12 cellular contexts compared by ENCODE assay signal in the genomic region with DNA sequence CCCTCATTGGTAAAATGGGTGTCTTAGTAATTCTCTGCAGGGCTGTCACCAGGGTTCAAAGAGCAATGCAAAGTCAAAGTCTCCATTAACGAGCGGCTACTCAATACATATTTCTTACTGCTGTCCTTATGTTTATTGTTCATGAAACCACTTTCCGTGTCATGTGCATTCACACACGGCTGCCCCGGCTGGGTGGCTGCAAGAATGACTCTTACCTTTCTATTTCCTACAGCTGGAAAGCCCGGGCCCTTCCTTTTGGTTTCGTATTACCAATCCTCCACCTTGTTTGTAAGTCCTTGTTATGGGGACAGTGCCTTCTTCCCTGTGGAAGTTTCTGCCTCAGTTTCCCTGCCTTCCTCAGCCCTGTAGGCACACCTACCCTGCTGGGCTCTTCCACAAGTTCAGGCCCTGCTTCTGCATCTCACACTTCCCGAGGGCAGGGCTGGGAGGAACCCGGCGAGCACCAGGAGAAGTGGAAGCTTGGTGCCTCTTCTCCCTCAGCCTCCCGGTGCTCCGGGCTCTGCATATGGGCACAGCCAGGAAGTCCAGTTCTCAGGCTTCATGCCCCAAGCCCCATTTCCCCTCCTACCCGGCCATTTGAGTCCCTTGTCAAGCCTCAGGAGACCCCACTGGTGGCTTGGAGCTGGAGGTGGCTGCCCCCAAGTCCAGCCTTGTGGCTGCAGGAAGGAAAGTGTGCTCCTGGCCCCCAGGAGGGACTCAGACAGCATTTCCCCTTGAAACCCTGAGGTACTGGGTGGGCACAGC. TPM values are rescaled to one million over a fixed set of nuclear protein-coding genes. Genes with fewer than 3 reads are reported as not detected.
A peak's percentile ranks its signal among the peaks of the same experiment; 100 is the strongest.
DNase-seq lines count a peak whose midpoint lies in the region; ATAC-seq and TF ChIP-seq lines count a peak whose summit lies in the region.
"Had no signal": no experiment of that assay in that cellular context is flagged by ENCODE, and none has a peak within 500 bp of the region (broad histone marks: within the 10 kb centered on the region; RNA-seq: fewer than 3 reads in every experiment).

No MANE protein-coding gene starts in this region.

- no peak for TF ChIP-seq CTCF in natural killer cell (IDR thresholded peaks at IDR 0.05)

- H3K27me3 Mint-ChIP-seq in natural killer cell (ENCODE audit: low read depth in 2 of 2) = no peaks in the 10 kb centered on the region

- H3K4me3 Mint-ChIP-seq in natural killer cell = no peak overlapping the region
- H3K4me3 Mint-ChIP-seq: activated T-helper 1 cell treated with anti-CD3 and anti-CD28 coated beads, Interleukin-12 subunit alpha, Interleukin-12 subunit beta, Interleukin-2, Interleukin-4 antibody, amounts not matched to agents 30 ng/mL and 10 ng/mL and 1 ng/mL, durations not matched to agents 14 hours and 24 hours and 36 hours had no signal

- peak; percentile 42 to 54 for DNase-seq in activated CD4-positive, alpha-beta T cell treated with anti-CD3 and anti-CD28 coated beads, Interleukin-2, amount 50 U/mL, for 48 hours
- DNase-seq in activated CD4-positive, alpha-beta T cell treated with anti-CD3 and anti-CD28 coated beads, Interleukin-2, amount 50 U/mL, for 4 hours = no peak
- no peak for DNase-seq in natural killer cell
- no peak for DNase-seq in NCI-H1417 treated with DMSO at 0.1 percent for 48 hours (lab: John Stamatoyannopoulos, UW)
- DNase-seq in dedifferentiated amniotic fluid mesenchymal stem cell (ENCODE audit: extremely low spot score) = no peak
- DNase-seq in GM19238 (ENCODE audit: insufficient read length, low spot score) = no peak
- DNase-seq: mammary epithelial cell, SHP77 had no signal

- intact Hi-C loops in natural killer cell (cut with micrococcal nuclease) = no loop called here

- H3K36me3 Mint-ChIP-seq in natural killer cell = peaks cover 10% of the 10 kb centered on the region

- peak overlapping the region; percentile 47 to 89 for H3K27ac Mint-ChIP-seq in natural killer cell
- H3K27ac Mint-ChIP-seq: activated T-helper 1 cell treated with anti-CD3 and anti-CD28 coated beads, Interleukin-12 subunit alpha, Interleukin-12 subunit beta, Interleukin-2, Interleukin-4 antibody, amounts not matched to agents 30 ng/mL and 10 ng/mL and 1 ng/mL, durations not matched to agents 14 hours and 24 hours and 36 hours had no signal

- peaks cover 3 to 4% of the 10 kb centered on the region in 2 donors for H3K9me3 Mint-ChIP-seq in natural killer cell

- ATAC-seq in GM21528 (IDR thresholded peaks at IDR 0.05; ENCODE audit: low FRiP score, unreplicated experiment) (peak; percentile 46), HG03378 (IDR thresholded peaks at IDR 0.05; ENCODE audit: unreplicated experiment) (peak; percentile 45), natural killer cell (no peak)

- H3K4me1 Mint-ChIP-seq in natural killer cell = peaks cover 74 to 94% of the 10 kb centered on the region in 2 donors

RNA-seq across cellular contexts. Expression of a gene that starts 18.7 kb away (rescaled TPM):
- total RNA-seq in natural killer cell = 1 to 10 TPM; 4.4 to 5.5 (median 4.6) TPM
- total RNA-seq: epithelial cell of proximal tubule had no signal

Comparison
In these comparisons a context has a peak if more than half of its experiments do, and no peak if none do; other contexts are left out.
1. DNase-seq: peak in activated CD4-positive, alpha-beta T cell treated with anti-CD3 and anti-CD28 coated beads, Interleukin-2, amount 50 U/mL, for 48 hours (2 of 2); none in activated CD4-positive, alpha-beta T cell treated with anti-CD3 and anti-CD28 coated beads, Interleukin-2, amount 50 U/mL, for 4 hours (0 of 2), natural killer cell (single experiment), NCI-H1417 treated with DMSO at 0.1 percent for 48 hours (single experiment), dedifferentiated amniotic fluid mesenchymal stem cell (single experiment) and GM19238 (single experiment).
2. ATAC-seq: peak in GM21528 (single experiment) and HG03378 (single experiment); none in natural killer cell (0 of 3).